Comparison of ENCODE assay signal across 25 cellular contexts in genomic region chr9:107720511-107720910, GRCh38.
DNase-seq lines count a peak whose midpoint lies in the region; ATAC-seq, FAIRE-seq and TF ChIP-seq lines count a peak whose summit lies in the region.
"Had no signal": no experiment of that assay in that cellular context is flagged by ENCODE, and none has a peak within 500 bp of the region (broad histone marks: within the 10 kb centered on the region; RNA-seq: fewer than 3 reads in every experiment).

No MANE protein-coding gene starts in this region.

- DNase-seq in HepG2 (ENCODE audit: low spot score) = no peak
- DNase-seq in left colon = no peak
- no peak for DNase-seq in posterior cingulate gyrus
- DNase-seq in RKO (ENCODE audit: low spot score) = no peak
- DNase-seq in OCI-M2 (lab: John Stamatoyannopoulos, UW; ENCODE audit: unreplicated experiment) = no peak
- DNase-seq: 8988T; ACHN; AML-193; BE2C; CD4-positive, alpha-beta T cell; CD8-positive, alpha-beta memory T cell; DMS 273 treated with DMSO at 0.1 percent for 48 hours; DMS79 treated with DMSO at 0.1 percent for 48 hours; GF-D8; GOT3; HFFc6 had no signal

- H3K9me3 ChIP-seq in liver (ENCODE audit: control insufficient read depth in 4 of 4, low read length in 3 of 4) (no peaks in the 10 kb centered on the region), HepG2 (ENCODE audit: low read length) (no peaks in the 10 kb centered on the region), mucosa of rectum (ENCODE audit: control insufficient read depth in 2 of 2, low read length in 2 of 2) (no peaks in the 10 kb centered on the region)
- H3K9me3 ChIP-seq: A549; BE2C; BLaER1 treated with 17β-estradiol and CSF1 and Interleukin-3, amounts not matched to agents 10 nM and 100 nM; HAP-1 had no signal

- no peaks in the 10 kb centered on the region for H3K36me3 ChIP-seq in liver (ENCODE audit: control insufficient read depth in 4 of 4, insufficient read depth in 3 of 4, low read depth in 1 of 4, low read length in 3 of 4)
- no peaks in the 10 kb centered on the region for H3K36me3 ChIP-seq in HepG2 (replicated peaks in 1 of 2; ENCODE audit: control insufficient read depth in 1 of 2, insufficient read depth in 2 of 2, low read length in 2 of 2)
- H3K36me3 ChIP-seq in mucosa of rectum (ENCODE audit: control insufficient read depth in 2 of 2, insufficient read depth in 2 of 2, low read length in 2 of 2) = no peaks in the 10 kb centered on the region
- H3K36me3 ChIP-seq: BE2C; BLaER1 treated with 17β-estradiol and CSF1 and Interleukin-3, amounts not matched to agents 10 nM and 100 nM; HAP-1 had no signal

- no peak overlapping the region for H3K4me2 ChIP-seq in HepG2 (ENCODE audit: low read depth, low read length)
- H3K4me2 ChIP-seq: A549; BLaER1 treated with 17β-estradiol and CSF1 and Interleukin-3, amounts not matched to agents 10 nM and 100 nM had no signal

- TF ChIP-seq EP300 in HepG2 (IDR thresholded peaks at IDR 0.05; ENCODE audit: low read depth in 2 of 2, low read length in 2 of 2) (no peak), HepG2 (CRISPR knock-in tag; IDR thresholded peaks at IDR 0.05; ENCODE audit: borderline replicate concordance) (no peak)

- TF ChIP-seq RAD21 in liver (IDR thresholded peaks at IDR 0.05) (no peak), HepG2 (CRISPR knock-in tag; IDR thresholded peaks at IDR 0.05) (no peak)

- no peaks in the 10 kb centered on the region for H3K79me2 ChIP-seq in HepG2 (ENCODE audit: insufficient read depth, low read length)

- no peaks in the 10 kb centered on the region for H4K20me1 ChIP-seq in HepG2 (ENCODE audit: insufficient read depth, low read length)
- H4K20me1 ChIP-seq: BLaER1 treated with 17β-estradiol and CSF1 and Interleukin-3, amounts not matched to agents 10 nM and 100 nM had no signal

- H3K4me1 ChIP-seq in liver (ENCODE audit: control insufficient read depth in 4 of 4, insufficient read depth in 4 of 4, low read length in 3 of 4) (no peaks in the 10 kb centered on the region), HepG2 (ENCODE audit: insufficient read depth, low read length) (no peaks in the 10 kb centered on the region), mucosa of rectum (ENCODE audit: control insufficient read depth in 2 of 2, insufficient read depth in 2 of 2, low read length in 2 of 2) (peaks cover 12 to 27% of the 10 kb centered on the region in 2 donors)
- H3K4me1 ChIP-seq: A549, BE2C, HAP-1 had no signal

- no peak overlapping the region for H3K4me3 ChIP-seq in liver (ENCODE audit: low read depth in 1 of 3, low read length in 3 of 3)
- H3K4me3 ChIP-seq in HepG2 (replicated peaks in 1 of 3; ENCODE audit: insufficient read depth in 1 of 3, low read depth in 2 of 3, low read length in 3 of 3) = no peak overlapping the region
- no peak overlapping the region for H3K4me3 ChIP-seq in mucosa of rectum (ENCODE audit: low read length in 2 of 2)
- H3K4me3 ChIP-seq: A549; BLaER1 treated with 17β-estradiol and CSF1 and Interleukin-3, amounts not matched to agents 10 nM and 100 nM; HAP-1 had no signal

- no peak for TF ChIP-seq POLR2A in HepG2 (IDR thresholded peaks at IDR 0.05; ENCODE audit: insufficient read depth in 1 of 2, low read depth in 2 of 2, low read length in 2 of 2)

- CTCF ChIA-PET in HepG2 (lab: Yijun Ruan, JAX; ENCODE audit: low intra/inter-chr PET ratio, low total read pairs) = no interaction called here

- TF ChIP-seq CTCF in liver (IDR thresholded peaks at IDR 0.05; ENCODE audit: low read depth, low read length, missing input control) = no peak
- no peak for TF ChIP-seq CTCF in HepG2 (CRISPR knock-in tag; IDR thresholded peaks at IDR 0.05)

- H3K27ac ChIP-seq in liver (ENCODE audit: low read depth in 1 of 2, low read length in 2 of 2) = no peak overlapping the region
- H3K27ac ChIP-seq in HepG2 (ENCODE audit: extremely low read length, insufficient read depth, low read length) = no peak overlapping the region
- peak overlapping the region; percentile 64 to 71 for H3K27ac ChIP-seq in mucosa of rectum (ENCODE audit: low read depth in 2 of 2, low read length in 2 of 2)
- H3K27ac ChIP-seq: A549; BLaER1 treated with 17β-estradiol and CSF1 and Interleukin-3, amounts not matched to agents 10 nM and 100 nM had no signal

- no peak overlapping the region for H2AFZ ChIP-seq in HepG2 (ENCODE audit: low read length)

- H3K27me3 ChIP-seq in liver (ENCODE audit: control insufficient read depth in 4 of 4, insufficient read depth in 4 of 4, low read length in 3 of 4) = no peaks in the 10 kb centered on the region
- 0 out of 5 replicates have a peak, but pooled peaks cover 0 to 3% of the 10 kb centered on the region in 2 experiments for H3K27me3 ChIP-seq in HepG2 (ENCODE audit: control insufficient read depth in 1 of 2, insufficient read depth in 2 of 2, low read length in 2 of 2)
- no peaks in the 10 kb centered on the region for H3K27me3 ChIP-seq in mucosa of rectum (ENCODE audit: control insufficient read depth in 2 of 2, insufficient read depth in 2 of 2, low read length in 2 of 2)
- H3K27me3 ChIP-seq: BE2C; BLaER1 treated with 17β-estradiol and CSF1 and Interleukin-3, amounts not matched to agents 10 nM and 100 nM had no signal

- in situ Hi-C loops in HepG2 (cut with HindIII; ENCODE audit: extremely low pct_ligation_motif_present, low pct_unique_long_range_greater_than_20kb) = no loop called here

- BruUV-seq in HepG2 (replicated peaks; lab: Mats Ljungman, UMichigan) = no TSS peak

- WGBS in liver = 56% methylated on average over 2 of the region's 2 CpGs
- WGBS in HepG2 (ENCODE audit: low lambda C conversion rate) = 21% methylated on average over 2 of the region's 2 CpGs

- ATAC-seq in HepG2 = no peak
- ATAC-seq in left colon = peak; percentile 85
- ATAC-seq: A549 had no signal

- POLR2A ChIA-PET in HepG2 (lab: Yijun Ruan, JAX) = no interaction called here

- H3K9ac ChIP-seq in liver (ENCODE audit: low read depth in 1 of 2, low read length in 2 of 2) = no peak overlapping the region
- no peak overlapping the region for H3K9ac ChIP-seq in HepG2 (ENCODE audit: insufficient read depth, low read depth, low read length)
- no peak overlapping the region for H3K9ac ChIP-seq in mucosa of rectum (ENCODE audit: low read depth in 1 of 2, low read length in 2 of 2)
- H3K9ac ChIP-seq: BLaER1 treated with 17β-estradiol and CSF1 and Interleukin-3, amounts not matched to agents 10 nM and 100 nM had no signal

- intact Hi-C loops in HepG2 (cut with micrococcal nuclease; ENCODE audit: unreplicated experiment) = no loop called here
- intact Hi-C loops in left colon (cut with DNase I, micrococcal nuclease) = no loop called here
- intact Hi-C loops in posterior cingulate gyrus (cut with DNase I) = no loop called here

- no peak for FAIRE-seq in HepG2 (lab: Jason Lieb, UNC)
- FAIRE-seq: A549, D721Med, GM12891, GM18507, H54 had no signal

TF ChIP-seq in liver, 16 proteins besides CTCF, POLR2A, EP300 and RAD21:
- TF ChIP-seq SP1 (IDR thresholded peaks at IDR 0.05) = no peak
- no peak for TF ChIP-seq FOXA1 (IDR thresholded peaks at IDR 0.05)
- TF ChIP-seq HNF4A (conservative IDR thresholded peaks at IDR 0.05) = peak; percentile 6 to 19

TF ChIP-seq in HepG2, 621 proteins besides CTCF, POLR2A, EP300 and RAD21:
- TF ChIP-seq ZBTB3 (CRISPR knock-in tag; IDR thresholded peaks at IDR 0.05; ENCODE audit: borderline replicate concordance, low read depth) (no peak), ZFY (CRISPR knock-in tag; IDR thresholded peaks at IDR 0.05) (no peak), HNF4A (CRISPR knock-in tag; IDR thresholded peaks at IDR 0.05) (no peak), ZNF777 (CRISPR knock-in tag; IDR thresholded peaks at IDR 0.05) (no peak), JUN (CRISPR knock-in tag; IDR thresholded peaks at IDR 0.05) (no peak), KAT2B (IDR thresholded peaks at IDR 0.05; ENCODE audit: borderline replicate concordance, low read depth, low read length) (no peak), HNRNPL (IDR thresholded peaks at IDR 0.05; ENCODE audit: low read depth, low read length) (no peak), NR3C1 (CRISPR knock-in tag; IDR thresholded peaks at IDR 0.05) (no peak), ZNF3 (CRISPR knock-in tag; IDR thresholded peaks at IDR 0.05) (no peak), ZNF256 (CRISPR knock-in tag; conservative IDR thresholded peaks at IDR 0.05) (no peak), PPARG (CRISPR knock-in tag; conservative IDR thresholded peaks at IDR 0.05) (no peak), NPAS2 (CRISPR knock-in tag; IDR thresholded peaks at IDR 0.05; ENCODE audit: borderline replicate concordance) (no peak), ZNF335 (CRISPR knock-in tag; IDR thresholded peaks at IDR 0.05) (no peak), CC2D1A (CRISPR knock-in tag; IDR thresholded peaks at IDR 0.05) (no peak), ZSCAN9 (CRISPR knock-in tag; IDR thresholded peaks at IDR 0.05; ENCODE audit: borderline replicate concordance) (no peak)
TF ChIP-seq in HepG2: peak in this region for 0.

Comparison
In these comparisons a context has a peak if more than half of its experiments do, and no peak if none do; other contexts are left out.
1. H3K27ac ChIP-seq: peak in mucosa of rectum (2 of 2); none in liver (0 of 2) and HepG2 (single experiment).